Comparison of ENCODE assay signal across 10 cellular contexts in genomic region chr21:31733521-31734149, GRCh38. TPM values are rescaled to one million over a fixed set of nuclear protein-coding genes. Genes with fewer than 3 reads are reported as not detected.
A peak's percentile ranks its signal among the peaks of the same experiment; 100 is the strongest.
DNase-seq lines count a peak whose midpoint lies in the region; ATAC-seq and TF ChIP-seq lines count a peak whose summit lies in the region.
"Had no signal": no experiment of that assay in that cellular context is flagged by ENCODE, and none has a peak within 500 bp of the region (broad histone marks: within the 10 kb centered on the region; RNA-seq: fewer than 3 reads in every experiment).

No MANE protein-coding gene starts in this region.

- H3K4me1 ChIP-seq in right cardiac atrium (ENCODE audit: control insufficient read depth, insufficient read depth, low read length) (peaks cover 6% of the 10 kb centered on the region), iPS-20b (ENCODE audit: insufficient read depth, low read length) (peaks cover 26% of the 10 kb centered on the region; the same call in 1 of the 2 replicates), vagina (peaks cover 36% of the 10 kb centered on the region), heart right ventricle (peaks cover 6 to 39% (median 36%) of the 10 kb centered on the region in 9 donors)

- 62% methylated on average over 7 of the region's 7 CpGs for WGBS in right cardiac atrium
- 54 to 57% methylated on average over 7 of the region's 7 CpGs for WGBS in heart right ventricle, 2 donors

- H3K36me3 ChIP-seq in iPS-20b (ENCODE audit: insufficient read depth, low read depth, low read length) (no peaks in the 10 kb centered on the region), vagina (no peaks in the 10 kb centered on the region), heart right ventricle (no peaks in the 10 kb centered on the region)
- H3K36me3 ChIP-seq: pancreas had no signal

- intact Hi-C loops in right cardiac atrium (cut with DNase I), result no loop called here
- intact Hi-C loops in left ventricle myocardium superior (cut with micrococcal nuclease), result no loop called here
- intact Hi-C loops in vagina (cut with DNase I), result no loop called here
- intact Hi-C loops in heart right ventricle (cut with DNase I), result loop anchor here in 2 of 10 donors (5.0 kb wide), 2 partner anchors 66 to 71 kb away; no protein-coding TSS in a partner anchor

- H3K9ac ChIP-seq in iPS-20b (ENCODE audit: low read depth, low read length), result peak overlapping the region; percentile 87; the same call in 1 of the 2 replicates

- TF ChIP-seq POLR2A in vagina (IDR thresholded peaks at IDR 0.05), result no peak

- H3K27me3 ChIP-seq in right cardiac atrium (ENCODE audit: control insufficient read depth, insufficient read depth), result no peaks in the 10 kb centered on the region
- 0 out of 2 replicates have a peak, but pooled peaks cover 6% of the 10 kb centered on the region for H3K27me3 ChIP-seq in iPS-20b (ENCODE audit: insufficient read depth, low read length)
- H3K27me3 ChIP-seq in vagina, result no peaks in the 10 kb centered on the region
- no peaks in the 10 kb centered on the region for H3K27me3 ChIP-seq in heart right ventricle
- H3K27me3 ChIP-seq: pancreas had no signal

- H3K9me3 ChIP-seq in right cardiac atrium (ENCODE audit: control insufficient read depth, low read length) (no peaks in the 10 kb centered on the region), iPS-20b (ENCODE audit: insufficient read depth, low read depth, low read length) (no peaks in the 10 kb centered on the region), vagina (no peaks in the 10 kb centered on the region), heart right ventricle (no peaks in the 10 kb centered on the region)
- H3K9me3 ChIP-seq: pancreas had no signal

- ATAC-seq in right cardiac atrium (no peak), left ventricle myocardium superior (no peak), GM19455 (IDR thresholded peaks at IDR 0.05; ENCODE audit: unreplicated experiment) (no peak), heart right ventricle (no peak), HG02759 (IDR thresholded peaks at IDR 0.05; ENCODE audit: unreplicated experiment) (no peak)

- H3K27ac ChIP-seq in right cardiac atrium (ENCODE audit: low read length) (peak overlapping the region; percentile 17), iPS-20b (ENCODE audit: low read length) (no peak overlapping the region), vagina (peak overlapping the region; percentile 97), heart right ventricle (no peak overlapping the region)

- DNase-seq in right cardiac atrium, result no peak
- DNase-seq in left ventricle myocardium superior, result no peak
- peak; percentile 18 for DNase-seq in OCI-M1 (lab: John Stamatoyannopoulos, UW)
- no peak for DNase-seq in vagina (ENCODE audit: extremely low spot score in 2 of 2)
- DNase-seq in heart right ventricle, result no peak
- DNase-seq: T1000 had no signal

- no peak overlapping the region for H3K4me3 ChIP-seq in right cardiac atrium (ENCODE audit: low read length)
- peak overlapping the region; percentile 69; the same call in 1 of the 2 replicates for H3K4me3 ChIP-seq in iPS-20b (ENCODE audit: low read length)
- H3K4me3 ChIP-seq in vagina, result no peak overlapping the region
- no peak overlapping the region for H3K4me3 ChIP-seq in heart right ventricle

- TF ChIP-seq CTCF in vagina (IDR thresholded peaks at IDR 0.05) (no peak), heart right ventricle (IDR thresholded peaks at IDR 0.05) (no peak)

RNA-seq across cellular contexts. Expression of gene SCAF4, which starts 1.7 kb away (rescaled TPM):
- total RNA-seq in right cardiac atrium, result 10 to 100 TPM; 17.4 to 22.1 (median 20.3) TPM
- 9.7 TPM for polyA plus RNA-seq in right cardiac atrium
- 16.7 TPM for total RNA-seq in left ventricle myocardium superior
- 23.1 TPM for total RNA-seq in vagina
- 10 to 100 TPM; 18.4 to 22.3 (median 20.5) TPM for total RNA-seq in heart right ventricle
- 1 to 10 TPM; 5.6 to 7.6 TPM for polyA plus RNA-seq in heart right ventricle

Comparison
In these comparisons a context has a peak if more than half of its experiments do, and no peak if none do; other contexts are left out.
1. H3K27ac ChIP-seq: peak in right cardiac atrium (single experiment) and vagina (single experiment); none in iPS-20b (single experiment) and heart right ventricle (0 of 10).